Comparison of ENCODE assay signal across 11 cellular contexts in the genomic region with DNA sequence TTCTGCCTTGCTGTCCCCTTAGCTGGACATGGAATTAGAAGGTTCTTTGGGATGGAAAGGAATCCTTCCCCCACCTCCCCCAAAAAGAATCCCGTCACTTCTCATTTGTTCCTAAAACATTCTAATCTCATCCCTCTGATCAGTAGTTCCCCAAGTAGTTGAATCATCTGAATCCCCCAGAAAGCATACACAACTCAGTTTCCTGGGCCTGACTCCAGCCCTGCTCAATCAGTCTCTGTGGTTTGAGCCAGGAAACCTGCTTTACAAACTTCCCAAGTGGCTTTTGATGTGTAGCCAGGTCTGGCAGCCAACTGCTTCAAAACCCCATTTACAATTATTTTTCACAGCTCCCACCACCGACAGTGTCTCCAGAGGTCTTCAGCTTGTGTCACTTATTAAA. TPM values are rescaled to one million over a fixed set of nuclear protein-coding genes. Genes with fewer than 3 reads are reported as not detected.
A peak's percentile ranks its signal among the peaks of the same experiment; 100 is the strongest.
DNase-seq lines count a peak whose midpoint lies in the region; ATAC-seq and TF ChIP-seq lines count a peak whose summit lies in the region.
"Had no signal": no experiment of that assay in that cellular context is flagged by ENCODE, and none has a peak within 500 bp of the region (broad histone marks: within the 10 kb centered on the region; RNA-seq: fewer than 3 reads in every experiment).

No MANE protein-coding gene starts in this region.

- no peaks in the 10 kb centered on the region for H3K27me3 Mint-ChIP-seq in type B pancreatic cell

- peak overlapping the region; percentile 22 for H3K27ac Mint-ChIP-seq in type B pancreatic cell

- H3K9me3 Mint-ChIP-seq in type B pancreatic cell = no peaks in the 10 kb centered on the region
- H3K9me3 Mint-ChIP-seq: H9 had no signal

- DNase-seq in Kasumi-1 (lab: John Stamatoyannopoulos, UW) (peak; percentile 52 to 54), astrocyte of the spinal cord (ENCODE audit: low read depth, low spot score) (peak; percentile 85), left lung (no peak), type B pancreatic cell (ENCODE audit: extremely low spot score, unreplicated experiment) (no peak), NCI-H2227 (lab: John Stamatoyannopoulos, UW; ENCODE audit: unreplicated experiment) (no peak), NOMO-1 treated with DMSO at 0.1 percent for 48 hours (lab: John Stamatoyannopoulos, UW; ENCODE audit: unreplicated experiment) (no peak), NCI-H1930 (lab: John Stamatoyannopoulos, UW) (no peak)

- no peaks in the 10 kb centered on the region for H3K9me3 ChIP-seq in left lung
- H3K9me3 ChIP-seq: testis had no signal

- H3K4me3 ChIP-seq in astrocyte of the spinal cord (ENCODE audit: low read depth, low read length) (no peak overlapping the region), left lung (no peak overlapping the region)
- H3K4me3 ChIP-seq: testis had no signal

- peak; percentile 55 for ATAC-seq in left lung

- in situ Hi-C loops in astrocyte of the spinal cord (cut with HindIII; ENCODE audit: low sequenced_read_pairs) = no loop called here

- TF ChIP-seq CTCF in astrocyte of the spinal cord (IDR thresholded peaks at IDR 0.05; ENCODE audit: low read depth, low read length) = no peak
- no peak for TF ChIP-seq CTCF in left lung (IDR thresholded peaks at IDR 0.05)
- no peak for TF ChIP-seq CTCF in type B pancreatic cell (conservative IDR thresholded peaks at IDR 0.05)

- peaks cover 0 to 3% of the 10 kb centered on the region in 2 donors for H3K36me3 ChIP-seq in left lung

- no peak overlapping the region for H3K4me3 Mint-ChIP-seq in type B pancreatic cell
- H3K4me3 Mint-ChIP-seq: H9 had no signal

- H3K4me1 Mint-ChIP-seq in type B pancreatic cell (ENCODE audit: unreplicated experiment) = peaks cover 36% of the 10 kb centered on the region

- no peaks in the 10 kb centered on the region for H3K27me3 ChIP-seq in left lung
- H3K27me3 ChIP-seq: testis had no signal

- H3K36me3 Mint-ChIP-seq in type B pancreatic cell = peaks cover 6% of the 10 kb centered on the region

- intact Hi-C loops in left lung (cut with DNase I) = loop anchor here in 1 of 2 donors (5.0 kb wide), 1 partner anchor 184 kb away; no protein-coding TSS in a partner anchor

- peaks cover 14 to 21% of the 10 kb centered on the region in 2 donors for H3K4me1 ChIP-seq in left lung
- H3K4me1 ChIP-seq: testis had no signal

- peak overlapping the region in 1 of 2 donors; percentile 13 for H3K27ac ChIP-seq in left lung
- H3K27ac ChIP-seq: testis, WERI-Rb-1 had no signal

RNA-seq across cellular contexts. Expression of a gene that starts 20.2 kb away (rescaled TPM):
- total RNA-seq in left lung (under 1 TPM in 1 of 2 donors, not detected in 1; 0.29 TPM), type B pancreatic cell (ENCODE audit: low replicate concordance) (0.63 TPM in 1 of 2 replicates, not detected in the other)
- total RNA-seq: H9, Right ventricle myocardium inferior had no signal

RNA-seq across cellular contexts. Expression of a gene that starts 31.4 kb away (rescaled TPM):
- total RNA-seq in left lung (10 to 100 TPM; 24.6 to 42.3 TPM), type B pancreatic cell (ENCODE audit: low replicate concordance) (26.2 and 29.1 TPM in 2 replicates)

Comparison
In these comparisons a context has a peak if more than half of its experiments do, and no peak if none do; other contexts are left out.
1. DNase-seq: peak in Kasumi-1 (2 of 2) and astrocyte of the spinal cord (single experiment); none in left lung (0 of 2), type B pancreatic cell (single experiment), NCI-H2227 (single experiment), NOMO-1 treated with DMSO at 0.1 percent for 48 hours (single experiment) and NCI-H1930 (0 of 2).